24 cellular contexts compared by ENCODE assay signal in genomic region chr7:43956022-43956421, GRCh38. TPM values are rescaled to one million over a fixed set of nuclear protein-coding genes. Genes with fewer than 3 reads are reported as not detected.
"Had no signal": no experiment of that assay in that cellular context is flagged by ENCODE, and none has a peak within 500 bp of the region (broad histone marks: within the 10 kb centered on the region; RNA-seq: fewer than 3 reads in every experiment).

No MANE protein-coding gene starts in this region.

- H3K9me3 ChIP-seq: esophagus squamous epithelium, lower lobe of right lung, sigmoid colon, upper lobe of right lung had no signal

- H3K4me3 Mint-ChIP-seq: dendritic cell treated with granulocyte-macrophage colony-stimulating factor and Interleukin-4, amounts not matched to agents 40 ng/mL and 50 ng/mL, for 4 days; nephron progenitor cell; stimulated activated memory B cell treated with anti-CD40 and anti-IgM and Interleukin-4, amounts not matched to agents 10 μg/mL and 1 μg/mL and 100 μg/mL, for 72 hours; T-helper 1 cell treated with Interleukin-12 subunit alpha and Interleukin-12 subunit beta and Interleukin-4 antibody, amounts not matched to agents 30 μg/mL and 1 μg/mL, for 36 hours had no signal

- H3K9me3 Mint-ChIP-seq: dendritic cell treated with granulocyte-macrophage colony-stimulating factor and Interleukin-4, amounts not matched to agents 40 ng/mL and 50 ng/mL, for 4 days; stimulated activated memory B cell treated with anti-CD40 and anti-IgM and Interleukin-4, amounts not matched to agents 10 μg/mL and 1 μg/mL and 100 μg/mL, for 72 hours; T-helper 1 cell treated with Interleukin-12 subunit alpha and Interleukin-12 subunit beta and Interleukin-4 antibody, amounts not matched to agents 30 μg/mL and 1 μg/mL, for 36 hours had no signal

- H3K27me3 ChIP-seq: esophagus squamous epithelium, sigmoid colon, upper lobe of right lung had no signal

- H3K27ac Mint-ChIP-seq: dendritic cell treated with granulocyte-macrophage colony-stimulating factor and Interleukin-4, amounts not matched to agents 40 ng/mL and 50 ng/mL, for 4 days; nephron progenitor cell; stimulated activated memory B cell treated with anti-CD40 and anti-IgM and Interleukin-4, amounts not matched to agents 10 μg/mL and 1 μg/mL and 100 μg/mL, for 72 hours; T-helper 1 cell treated with Interleukin-12 subunit alpha and Interleukin-12 subunit beta and Interleukin-4 antibody, amounts not matched to agents 30 μg/mL and 1 μg/mL, for 36 hours had no signal

- H3K27me3 Mint-ChIP-seq: dendritic cell treated with granulocyte-macrophage colony-stimulating factor and Interleukin-4, amounts not matched to agents 40 ng/mL and 50 ng/mL, for 4 days; stimulated activated memory B cell treated with anti-CD40 and anti-IgM and Interleukin-4, amounts not matched to agents 10 μg/mL and 1 μg/mL and 100 μg/mL, for 72 hours had no signal

- H3K27ac ChIP-seq: esophagus squamous epithelium, lower lobe of right lung, sigmoid colon, upper lobe of right lung, VCaP had no signal

- DNase-seq: activated CD4-positive, alpha-beta T cell treated with anti-CD3 and anti-CD28 coated beads, Interleukin-2, amount 50 U/mL, for 1 hour; activated CD4-positive, CD25-positive, alpha-beta regulatory T cell treated with anti-CD3 and anti-CD28 coated beads, Interleukin-2, amount 50 U/mL, for 72 hours; activated CD8-positive, alpha-beta memory T cell treated with anti-CD3 and anti-CD28 coated beads, Interleukin-2, amount 50 U/mL, for 4 hours; activated gamma-delta T cell; activated T-cell treated with anti-CD3 and anti-CD28 coated beads, Interleukin-2, amount 50 U/mL, for 48 hours; effector CD8-positive, alpha-beta T cell; esophagus squamous epithelium; hippocampal formation; left colon; lower lobe of right lung; nephron progenitor cell; nucleus accumbens; stimulated activated CD4-positive, alpha-beta T cell treated with anti-CD3 and anti-CD28 coated beads, Interleukin-4, amount 100 ng/mL, for 24 hours; upper lobe of right lung had no signal

- H3K4me3 ChIP-seq: esophagus squamous epithelium, lower lobe of right lung, sigmoid colon, upper lobe of right lung had no signal

- H3K4me1 ChIP-seq: esophagus squamous epithelium, lower lobe of right lung, sigmoid colon, upper lobe of right lung had no signal

- ATAC-seq: left colon; lower lobe of right lung; stimulated activated memory B cell treated with anti-CD40 and anti-IgM and Interleukin-4, amounts not matched to agents 10 μg/mL and 1 μg/mL and 100 μg/mL, for 72 hours; upper lobe of right lung had no signal

RNA-seq across cellular contexts. Expression of gene SPDYE1, which starts 41.7 kb away (rescaled TPM):
- total RNA-seq: astrocyte, chondrocyte, esophagus squamous epithelium, glomerular endothelial cell, left colon, lower lobe of right lung, renal cortical epithelial cell, sigmoid colon, upper lobe of right lung had no signal
- polyA plus RNA-seq: sigmoid colon, thymus had no signal
